Comparison of ENCODE assay signal across 8 cellular contexts in genomic region chr5:177455661-177456590, GRCh38. TPM values are rescaled to one million over a fixed set of nuclear protein-coding genes. Genes with fewer than 3 reads are reported as not detected.
DNase-seq lines count a peak whose midpoint lies in the region; ATAC-seq and TF ChIP-seq lines count a peak whose summit lies in the region.

No MANE protein-coding gene starts in this region.

- no peaks in the 10 kb centered on the region for H3K27me3 ChIP-seq in right lobe of liver

- intact Hi-C loops in right lobe of liver (cut with DNase I) = loop anchor here in 1 of 2 donors (10.0 kb wide), 1 partner anchor 141 kb away; the partner anchor contains the start of gene MXD3

- no peak for TF ChIP-seq POLR2A in right lobe of liver (IDR thresholded peaks at IDR 0.05)

- DNase-seq in AG20443 (ENCODE audit: low spot score) (peak; percentile 94), NCI-H69 (lab: John Stamatoyannopoulos, UW) (peak; percentile 98), dermis blood vessel endothelial cell (peak; percentile 95), right lobe of liver (peak; percentile 91 to 93 (median 92))
- DNase-seq in activated CD4-positive, alpha-beta T cell treated with anti-CD3 and anti-CD28 coated beads, Interleukin-2, amount 50 U/mL, for 1 hour = peak; percentile 96
- DNase-seq in stimulated activated CD4-positive, alpha-beta T cell treated with anti-CD3 and anti-CD28 coated beads, Interleukin-4, amount 100 ng/mL, for 4 hours = peak; percentile 89 to 98

- no peaks in the 10 kb centered on the region for H3K9me3 ChIP-seq in right lobe of liver

- H3K27ac ChIP-seq in right lobe of liver = peak overlapping the region; percentile 36 to 65 (median 64)

- 0% methylated on average over 17 of the region's 76 CpGs for WGBS in right lobe of liver (ENCODE audit: insufficient coverage, low coverage, low lambda C conversion rate, missing lambda C conversion rate)

- peak; percentile 78 to 96 (median 91) for TF ChIP-seq CTCF in right lobe of liver (IDR thresholded peaks at IDR 0.05)

- ATAC-seq in GM19025 (IDR thresholded peaks at IDR 0.05; ENCODE audit: low read depth, unreplicated experiment) (peak; percentile 7), HG03439 (IDR thresholded peaks at IDR 0.05; ENCODE audit: unreplicated experiment) (peak; percentile 25), right lobe of liver (peak; percentile 62 to 65 (median 64))

- H3K36me3 ChIP-seq in right lobe of liver = no peaks in the 10 kb centered on the region

- peaks cover 0 to 10% (median 3%) of the 10 kb centered on the region in 4 donors for H3K4me1 ChIP-seq in right lobe of liver

- H3K4me3 ChIP-seq in right lobe of liver = peak overlapping the region; percentile 62 to 73 (median 66)

RNA-seq across cellular contexts. Expression of gene PRR7, which starts 9.3 kb away (rescaled TPM):
- total RNA-seq in dermis blood vessel endothelial cell = 4.5 and 4.8 TPM in 2 replicates
- 10 to 100 TPM in 1 of 6 experiments, 1 to 10 TPM in 3, under 1 TPM in 2; 0.15 to 13.0 (median 1.9) TPM for total RNA-seq in right lobe of liver

RNA-seq across cellular contexts. Expression of gene DBN1, which starts 17.5 kb away (rescaled TPM):
- total RNA-seq in dermis blood vessel endothelial cell (147 and 157 TPM in 2 replicates), right lobe of liver (1 to 10 TPM; 1.1 to 4.6 (median 3.1) TPM)

RNA-seq across cellular contexts. Expression of gene GRK6, which starts 29.4 kb away (rescaled TPM):
- 22.0 and 32.3 TPM in 2 replicates for total RNA-seq in dermis blood vessel endothelial cell
- 10 to 100 TPM in 3 of 6 experiments, 1 to 10 TPM in 3; 6.1 to 10.8 (median 10.0) TPM for total RNA-seq in right lobe of liver

RNA-seq across cellular contexts. Expression of gene PDLIM7, which starts 41.5 kb away (rescaled TPM):
- 38.3 and 73.0 TPM in 2 replicates for total RNA-seq in dermis blood vessel endothelial cell
- 10 to 100 TPM in 4 of 6 experiments, 1 to 10 TPM in 2; 3.7 to 24.0 (median 13.6) TPM for total RNA-seq in right lobe of liver

RNA-seq across cellular contexts. Expression of gene F12, which starts 46.6 kb away (rescaled TPM):
- total RNA-seq in dermis blood vessel endothelial cell (0.85 and 1.3 TPM in 2 replicates), right lobe of liver (100 to 1,000 TPM; 236 to 518 (median 365) TPM)

Comparison
In these comparisons a context has a peak if more than half of its experiments do, and no peak if none do; other contexts are left out.
1. Peak in every context shown above with its lines: DNase-seq, ATAC-seq, H3K4me3 ChIP-seq and H3K27ac ChIP-seq.
2. ATAC-seq: peak in every context shown above with its lines; median percentile 64 in right lobe of liver; 25 in HG03439; 7 in GM19025.
3. RNA of gene DBN1, which starts 17.5 kb away (total RNA-seq): 147 to 157 TPM in dermis blood vessel endothelial cell; 1.1 to 4.6 TPM in right lobe of liver; every median in the first group is over 10 times any median in the second.